In genomic region chr19:56301152-56301551, GRCh38 we compare ENCODE assay signal across 12 cellular contexts. TPM values are rescaled to one million over a fixed set of nuclear protein-coding genes. Genes with fewer than 3 reads are reported as not detected.
DNase-seq lines count a peak whose midpoint lies in the region; ATAC-seq and TF ChIP-seq lines count a peak whose summit lies in the region.
"Had no signal": no experiment of that assay in that cellular context is flagged by ENCODE, and none has a peak within 500 bp of the region (broad histone marks: within the 10 kb centered on the region; RNA-seq: fewer than 3 reads in every experiment).

No MANE protein-coding gene starts in this region.

- WGBS in endodermal cell (ENCODE audit: insufficient coverage in 1 of 2, insufficient read length in 1 of 2), 2 experiments: 78 to 81% methylated on average over 4 to 5 of the region's 5 CpGs

- ATAC-seq in natural killer cell (no peak), left lung (no peak), GM19324 (IDR thresholded peaks at IDR 0.05; ENCODE audit: low FRiP score, unreplicated experiment) (no peak)

- intact Hi-C loops in natural killer cell (cut with micrococcal nuclease): no loop called here
- intact Hi-C loops in left lung (cut with DNase I): no loop called here

- H3K27me3 ChIP-seq in endodermal cell (ENCODE audit: control insufficient read depth, insufficient read depth, low read length, poor library complexity, severe bottlenecking) (no peaks in the 10 kb centered on the region), left lung (no peaks in the 10 kb centered on the region)

- H3K9me3 ChIP-seq in endodermal cell (ENCODE audit: control insufficient read depth, low read length): no peaks in the 10 kb centered on the region
- H3K9me3 ChIP-seq in left lung: no peaks in the 10 kb centered on the region

- TF ChIP-seq CTCF in endodermal cell (conservative IDR thresholded peaks at IDR 0.05): peak; percentile 57
- TF ChIP-seq CTCF in natural killer cell (IDR thresholded peaks at IDR 0.05): no peak
- TF ChIP-seq CTCF in left lung (IDR thresholded peaks at IDR 0.05): no peak

- H3K4me1 ChIP-seq in endodermal cell (ENCODE audit: control insufficient read depth, insufficient read depth, low read length) (no peaks in the 10 kb centered on the region), left lung (no peaks in the 10 kb centered on the region)

- H3K27me3 Mint-ChIP-seq in endodermal cell (ENCODE audit: insufficient read depth): no peaks in the 10 kb centered on the region
- no peaks in the 10 kb centered on the region for H3K27me3 Mint-ChIP-seq in natural killer cell (ENCODE audit: low read depth in 2 of 2)

- H3K4me1 Mint-ChIP-seq in endodermal cell (peaks cover 6% of the 10 kb centered on the region), natural killer cell (peaks cover 13 to 26% of the 10 kb centered on the region in 2 donors)

- H3K36me3 Mint-ChIP-seq in endodermal cell (ENCODE audit: low read depth) (peaks cover 59% of the 10 kb centered on the region), natural killer cell (no peaks in the 10 kb centered on the region)

- H3K27ac ChIP-seq in endodermal cell (ENCODE audit: low read depth, low read length) (no peak overlapping the region), left lung (peak overlapping the region in 1 of 2 donors; percentile 54)

- H3K36me3 ChIP-seq in endodermal cell (ENCODE audit: control insufficient read depth, insufficient read depth, low read length) (no peaks in the 10 kb centered on the region), left lung (peaks cover 0 to 20% of the 10 kb centered on the region in 2 donors)

- no peak overlapping the region for H3K27ac Mint-ChIP-seq in endodermal cell
- peak overlapping the region; percentile 81 to 85 for H3K27ac Mint-ChIP-seq in natural killer cell

- DNase-seq in NCI-H82 (lab: John Stamatoyannopoulos, UW) (peak; percentile 7), NCI-H82 treated with DMSO at 0.1 percent for 48 hours (lab: John Stamatoyannopoulos, UW; ENCODE audit: unreplicated experiment) (no peak), NAMALWA (ENCODE audit: low spot score) (peak; percentile 47), endodermal cell (no peak), natural killer cell (no peak), dedifferentiated amniotic fluid mesenchymal stem cell (ENCODE audit: extremely low spot score) (no peak), left lung (no peak)
- DNase-seq: activated CD4-positive, CD25-positive, alpha-beta regulatory T cell; MM.1S had no signal

- H3K9me3 Mint-ChIP-seq in endodermal cell (no peaks in the 10 kb centered on the region), natural killer cell (no peaks in the 10 kb centered on the region)

- H3K4me3 ChIP-seq in endodermal cell (ENCODE audit: low read length) (no peak overlapping the region), left lung (no peak overlapping the region)

- no peak overlapping the region for H3K9ac ChIP-seq in endodermal cell (ENCODE audit: extremely low read depth, low read length, poor library complexity, severe bottlenecking)

- H3K4me3 Mint-ChIP-seq in endodermal cell (no peak overlapping the region), natural killer cell (peak overlapping the region; percentile 49)

RNA-seq across cellular contexts. Expression of gene ZSCAN5A, which starts 13.5 kb away (rescaled TPM):
- total RNA-seq in endodermal cell (10 to 100 TPM; 11.9 to 20.8 TPM), natural killer cell (10 to 100 TPM in 1 of 3 donors, 1 to 10 TPM in 2; 6.7 to 10.2 (median 7.9) TPM), left lung (10 to 100 TPM in 1 of 2 donors, 1 to 10 TPM in 1; 6.8 to 16.7 TPM)
- polyA plus RNA-seq in endodermal cell (2013, experiment 1 of 2): 10.3 TPM
- polyA plus RNA-seq in endodermal cell (2013, experiment 2 of 2): 10.5 TPM

RNA-seq across cellular contexts. Expression of gene EDDM13, which starts 28.6 kb away (rescaled TPM):
- not detected for total RNA-seq in endodermal cell
- not detected for polyA plus RNA-seq in endodermal cell (2013, experiment 1 of 2)
- polyA plus RNA-seq in endodermal cell (2013, experiment 2 of 2): not detected
- total RNA-seq in natural killer cell: 1 to 10 TPM; 1.5 to 3.1 (median 2.6) TPM
- not detected for total RNA-seq in left lung
- total RNA-seq: liver, osteoblast had no signal

Comparison
In these comparisons a context has a peak if more than half of its experiments do, and no peak if none do; other contexts are left out.
1. DNase-seq: peak in NCI-H82 (single experiment) and NAMALWA (single experiment); none in NCI-H82 treated with DMSO at 0.1 percent for 48 hours (single experiment), endodermal cell (single experiment), natural killer cell (single experiment), dedifferentiated amniotic fluid mesenchymal stem cell (single experiment) and left lung (0 of 2).